23 cellular contexts compared by ENCODE assay signal in the genomic region with DNA sequence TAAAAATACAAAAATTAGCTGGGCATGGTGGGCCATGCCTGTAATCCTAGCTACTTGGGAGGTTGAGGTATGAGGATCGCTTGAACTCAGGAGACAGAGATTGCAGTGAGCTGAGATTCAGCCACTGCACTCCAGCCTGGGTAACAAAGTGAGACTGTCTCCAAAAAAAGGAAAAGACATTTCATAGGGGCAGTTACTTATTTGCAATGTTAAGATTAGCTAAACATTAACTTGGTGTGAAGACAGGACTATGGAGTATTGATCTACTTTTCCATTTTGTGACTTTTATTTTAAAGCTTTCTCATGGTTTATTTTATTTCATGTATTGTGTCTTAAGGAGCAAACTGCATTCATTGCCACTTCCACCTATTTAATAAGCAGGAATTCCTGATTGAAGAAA.
DNase-seq lines count a peak whose midpoint lies in the region; ATAC-seq, FAIRE-seq and TF ChIP-seq lines count a peak whose summit lies in the region.
"Had no signal": no experiment of that assay in that cellular context is flagged by ENCODE, and none has a peak within 500 bp of the region (broad histone marks: within the 10 kb centered on the region; RNA-seq: fewer than 3 reads in every experiment).

No MANE protein-coding gene starts in this region.

- ATAC-seq in central memory CD8-positive, alpha-beta T cell (replicated peaks; ENCODE audit: extremely low read depth, poor library complexity, severe bottlenecking) = no peak
- ATAC-seq in left lobe of liver (peak; percentile 89), right lobe of liver (peak; percentile 74 to 92 (median 82))
- no peak for ATAC-seq in stimulated activated effector memory CD8-positive, alpha-beta T cell treated with anti-CD3 and anti-CD28 coated beads, Interleukin-12 subunit alpha, Interleukin-12 subunit beta, amount 100 ng/mL, for 72 hours
- ATAC-seq: A549, GM23338, HCT116 had no signal

- in situ Hi-C loops in G401 (cut with HindIII; ENCODE audit: low sequenced_read_pairs) = no loop called here

- TF ChIP-seq CTCF in right lobe of liver (IDR thresholded peaks at IDR 0.05) (no peak), Calu3 (IDR thresholded peaks at IDR 0.05; ENCODE audit: unreplicated experiment) (no peak)

- peaks cover 0 to 29% (median 7%) of the 10 kb centered on the region in 4 donors for H3K4me1 ChIP-seq in right lobe of liver
- H3K4me1 ChIP-seq: BE2C; BLaER1 treated with 17β-estradiol and CSF1 and Interleukin-3, amounts not matched to agents 10 nM and 100 nM had no signal

- TF ChIP-seq POLR2A in right lobe of liver (IDR thresholded peaks at IDR 0.05) = no peak
- no peak for TF ChIP-seq POLR2A in GM12891 (IDR thresholded peaks at IDR 0.05; ENCODE audit: low read depth, low read length)

- FAIRE-seq in GM12891 (lab: Jason Lieb, UNC) = no peak
- FAIRE-seq: A549, G401.6, GM19239 had no signal

- H3K4me1 Mint-ChIP-seq in central memory CD8-positive, alpha-beta T cell = peaks cover 24% of the 10 kb centered on the region
- H3K4me1 Mint-ChIP-seq in stimulated activated effector memory CD8-positive, alpha-beta T cell treated with anti-CD3 and anti-CD28 coated beads, Interleukin-12 subunit alpha, Interleukin-12 subunit beta, amount 100 ng/mL, for 72 hours = peaks cover 11% of the 10 kb centered on the region
- H3K4me1 Mint-ChIP-seq in Calu3 (ENCODE audit: low read depth, unreplicated experiment) = peaks cover 10% of the 10 kb centered on the region
- H3K4me1 Mint-ChIP-seq: CD14-positive monocyte, GM23338, H9 had no signal

- peak overlapping the region; percentile 22 for H3K27ac Mint-ChIP-seq in central memory CD8-positive, alpha-beta T cell (ENCODE audit: low read depth)
- peak overlapping the region; percentile 13 for H3K27ac Mint-ChIP-seq in stimulated activated effector memory CD8-positive, alpha-beta T cell treated with anti-CD3 and anti-CD28 coated beads, Interleukin-12 subunit alpha, Interleukin-12 subunit beta, amount 100 ng/mL, for 72 hours
- H3K27ac Mint-ChIP-seq in Calu3 (ENCODE audit: unreplicated experiment) = no peak overlapping the region
- H3K27ac Mint-ChIP-seq: CD4-positive, alpha-beta T cell; GM23338; H9 had no signal

- H3K9me3 ChIP-seq in right lobe of liver = no peaks in the 10 kb centered on the region
- H3K9me3 ChIP-seq: BE2C had no signal

- H3K36me3 ChIP-seq in right lobe of liver = peaks cover 0 to 15% (median 2%) of the 10 kb centered on the region in 4 donors
- H3K36me3 ChIP-seq: BE2C had no signal

- no peak overlapping the region for H3K4me3 Mint-ChIP-seq in central memory CD8-positive, alpha-beta T cell
- no peak overlapping the region for H3K4me3 Mint-ChIP-seq in stimulated activated effector memory CD8-positive, alpha-beta T cell treated with anti-CD3 and anti-CD28 coated beads, Interleukin-12 subunit alpha, Interleukin-12 subunit beta, amount 100 ng/mL, for 72 hours
- H3K4me3 Mint-ChIP-seq in Calu3 (ENCODE audit: low read depth, unreplicated experiment) = no peak overlapping the region
- H3K4me3 Mint-ChIP-seq: CD14-positive monocyte; CD4-positive, alpha-beta T cell; CD8-positive, alpha-beta memory T cell; GM23338; H9 had no signal

- BruUV-seq in Calu3 (replicated peaks; lab: Mats Ljungman, UMichigan) = no TSS peak

- H3K27me3 ChIP-seq in right lobe of liver = no peaks in the 10 kb centered on the region
- H3K27me3 ChIP-seq: BE2C; BLaER1 treated with 17β-estradiol and CSF1 and Interleukin-3, amounts not matched to agents 10 nM and 100 nM had no signal

- no peak for DNase-seq in central memory CD8-positive, alpha-beta T cell (ENCODE audit: low spot score in 2 of 2)
- no peak for DNase-seq in left lobe of liver (ENCODE audit: low spot score)
- no peak for DNase-seq in right lobe of liver
- no peak for DNase-seq in stimulated activated effector memory CD8-positive, alpha-beta T cell treated with anti-CD3 and anti-CD28 coated beads, Interleukin-12 subunit alpha, Interleukin-12 subunit beta, amount 100 ng/mL, for 72 hours (ENCODE audit: low spot score in 2 of 2)
- no peak for DNase-seq in G401 (ENCODE audit: low spot score)
- no peak for DNase-seq in Calu3
- DNase-seq in GM12891 (ENCODE audit: insufficient read length, low spot score) = no peak
- DNase-seq: 8988T; ACHN; AML-193; BE2C; CD4-positive, alpha-beta T cell; CD8-positive, alpha-beta memory T cell; DMS53; DMS79 treated with DMSO at 0.1 percent for 48 hours; H9 had no signal

- H3K4me3 ChIP-seq in right lobe of liver = no peak overlapping the region
- H3K4me3 ChIP-seq: A549; BLaER1 treated with 17β-estradiol and CSF1 and Interleukin-3, amounts not matched to agents 10 nM and 100 nM; GM23338 had no signal

- H3K27ac ChIP-seq in right lobe of liver = peak overlapping the region in 1 of 3 donors; percentile 24
- H3K27ac ChIP-seq: A549; BLaER1 treated with 17β-estradiol and CSF1 and Interleukin-3, amounts not matched to agents 10 nM and 100 nM had no signal

- peaks cover 6% of the 10 kb centered on the region for H3K9me3 Mint-ChIP-seq in central memory CD8-positive, alpha-beta T cell
- H3K9me3 Mint-ChIP-seq in stimulated activated effector memory CD8-positive, alpha-beta T cell treated with anti-CD3 and anti-CD28 coated beads, Interleukin-12 subunit alpha, Interleukin-12 subunit beta, amount 100 ng/mL, for 72 hours = peaks cover 4% of the 10 kb centered on the region
- H3K9me3 Mint-ChIP-seq in Calu3 (ENCODE audit: low read depth, unreplicated experiment) = peaks cover 5% of the 10 kb centered on the region
- H3K9me3 Mint-ChIP-seq: CD4-positive, alpha-beta T cell had no signal

- CTCF ChIA-PET in Calu3 (lab: Charles Lee) = no interaction called here

- intact Hi-C loops in right lobe of liver (cut with DNase I) = no loop called here
- intact Hi-C loops in Calu3 (cut with micrococcal nuclease; ENCODE audit: unreplicated experiment) = no loop called here

- WGBS in right lobe of liver (ENCODE audit: insufficient coverage, low coverage, low lambda C conversion rate, missing lambda C conversion rate) = 18% methylated on average over 1 of the region's 1 CpG

- peaks cover 69% of the 10 kb centered on the region for H3K36me3 Mint-ChIP-seq in central memory CD8-positive, alpha-beta T cell (ENCODE audit: insufficient read depth)
- peaks cover 63% of the 10 kb centered on the region for H3K36me3 Mint-ChIP-seq in stimulated activated effector memory CD8-positive, alpha-beta T cell treated with anti-CD3 and anti-CD28 coated beads, Interleukin-12 subunit alpha, Interleukin-12 subunit beta, amount 100 ng/mL, for 72 hours
- H3K36me3 Mint-ChIP-seq in Calu3 (ENCODE audit: insufficient read depth, unreplicated experiment) = peaks cover 34% of the 10 kb centered on the region

- no peaks in the 10 kb centered on the region for H3K27me3 Mint-ChIP-seq in central memory CD8-positive, alpha-beta T cell
- H3K27me3 Mint-ChIP-seq in Calu3 (ENCODE audit: unreplicated experiment) = no peaks in the 10 kb centered on the region
- H3K27me3 Mint-ChIP-seq: CD4-positive, alpha-beta T cell; CD8-positive, alpha-beta memory T cell had no signal

TF ChIP-seq in GM12891, 5 proteins besides CTCF, POLR2A, EP300 and RAD21:
- TF ChIP-seq POLR2AphosphoS5 (IDR thresholded peaks at IDR 0.05; ENCODE audit: low read depth, low read length) (no peak), PAX5 (IDR thresholded peaks at IDR 0.05; ENCODE audit: insufficient read depth, low read length, severe bottlenecking) (no peak), SPI1 (IDR thresholded peaks at IDR 0.05; ENCODE audit: low read depth, low read length) (no peak)

Comparison
In these comparisons a context has a peak if more than half of its experiments do, and no peak if none do; other contexts are left out.
1. ATAC-seq: peak in left lobe of liver (single experiment) and right lobe of liver (4 of 4); none in central memory CD8-positive, alpha-beta T cell (single experiment) and stimulated activated effector memory CD8-positive, alpha-beta T cell treated with anti-CD3 and anti-CD28 coated beads, Interleukin-12 subunit alpha, Interleukin-12 subunit beta, amount 100 ng/mL, for 72 hours (single experiment).